Comparison of ENCODE assay signal across 12 cellular contexts in the genomic region with DNA sequence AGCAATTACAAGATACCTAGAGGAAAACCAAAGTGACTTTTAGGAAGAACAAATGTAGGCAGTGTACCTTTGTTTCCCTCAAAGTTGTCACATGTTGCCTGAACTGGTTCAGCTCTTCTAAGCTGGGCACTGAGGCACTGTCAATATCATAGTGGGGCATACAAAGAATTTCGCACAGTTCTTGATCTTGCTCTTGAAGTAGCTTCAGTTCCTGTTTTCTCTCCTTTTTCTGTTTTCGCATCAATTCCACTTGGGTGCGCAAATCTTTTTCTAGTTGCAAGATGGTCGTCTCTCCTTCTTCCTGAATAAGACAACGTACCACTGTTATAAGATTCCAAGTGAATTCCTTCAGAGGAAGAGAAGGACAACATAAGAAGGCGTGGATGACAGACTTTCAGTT. TPM values are rescaled to one million over a fixed set of nuclear protein-coding genes. Genes with fewer than 3 reads are reported as not detected.
DNase-seq lines count a peak whose midpoint lies in the region; ATAC-seq and TF ChIP-seq lines count a peak whose summit lies in the region.
"Had no signal": no experiment of that assay in that cellular context is flagged by ENCODE, and none has a peak within 500 bp of the region (broad histone marks: within the 10 kb centered on the region; RNA-seq: fewer than 3 reads in every experiment).

No MANE protein-coding gene starts in this region.

- ATAC-seq in activated CD8-positive, alpha-beta T cell treated with anti-CD3 and anti-CD28 coated beads, Interleukin-2, amount 10 ng/mL, durations not matched to agents 7 days and 5 days, result no peak
- no peak for ATAC-seq in activated CD8-positive, alpha-beta T cell treated with anti-CD3 and anti-CD28 coated beads for 36 hours
- peak; percentile 85 for ATAC-seq in GM21723 (IDR thresholded peaks at IDR 0.05; ENCODE audit: unreplicated experiment)
- peak; percentile 89 for ATAC-seq in HG03432 (IDR thresholded peaks at IDR 0.05; ENCODE audit: unreplicated experiment)
- peak; percentile 95 for ATAC-seq in stimulated activated naive B cell treated with anti-CD40 and anti-IgM and Interleukin-4, amounts not matched to agents 10 μg/mL and 1 μg/mL and 100 μg/mL, for 72 hours (replicated peaks)
- no peak for ATAC-seq in HG02970 (IDR thresholded peaks at IDR 0.05; ENCODE audit: low FRiP score, unreplicated experiment)
- ATAC-seq in gastrocnemius medialis, result no peak

- no peaks in the 10 kb centered on the region for H3K9me3 Mint-ChIP-seq in activated CD8-positive, alpha-beta T cell treated with anti-CD3 and anti-CD28 coated beads, Interleukin-2, amount 10 ng/mL, durations not matched to agents 7 days and 5 days (ENCODE audit: insufficient read depth)
- H3K9me3 Mint-ChIP-seq in activated CD8-positive, alpha-beta T cell treated with anti-CD3 and anti-CD28 coated beads for 36 hours, result no peaks in the 10 kb centered on the region
- no peaks in the 10 kb centered on the region for H3K9me3 Mint-ChIP-seq in stimulated activated naive B cell treated with anti-CD40 and anti-IgM and Interleukin-4, amounts not matched to agents 10 μg/mL and 1 μg/mL and 100 μg/mL, for 72 hours
- H3K9me3 Mint-ChIP-seq: brain, H9 had no signal

- in situ Hi-C loops in gastrocnemius medialis (cut with MboI; ENCODE audit: low sequenced_read_pairs in 4 of 4), result no loop called here

- intact Hi-C loops in activated CD8-positive, alpha-beta T cell treated with anti-CD3 and anti-CD28 coated beads for 36 hours (cut with micrococcal nuclease), result no loop called here
- intact Hi-C loops in gastrocnemius medialis (cut with DNase I; ENCODE audit: low total_unique reads), result no loop called here

- H3K4me1 Mint-ChIP-seq in activated CD8-positive, alpha-beta T cell treated with anti-CD3 and anti-CD28 coated beads, Interleukin-2, amount 10 ng/mL, durations not matched to agents 7 days and 5 days (ENCODE audit: low read depth), result peaks cover 22% of the 10 kb centered on the region
- H3K4me1 Mint-ChIP-seq in activated CD8-positive, alpha-beta T cell treated with anti-CD3 and anti-CD28 coated beads for 36 hours (ENCODE audit: low read depth), result no peaks in the 10 kb centered on the region
- peaks cover 16 to 31% of the 10 kb centered on the region in 2 donors for H3K4me1 Mint-ChIP-seq in stimulated activated naive B cell treated with anti-CD40 and anti-IgM and Interleukin-4, amounts not matched to agents 10 μg/mL and 1 μg/mL and 100 μg/mL, for 72 hours
- H3K4me1 Mint-ChIP-seq: brain, H9 had no signal

- no peak for TF ChIP-seq CTCF in activated CD8-positive, alpha-beta T cell treated with anti-CD3 and anti-CD28 coated beads for 36 hours (IDR thresholded peaks at IDR 0.05)
- no peak for TF ChIP-seq CTCF in gastrocnemius medialis (IDR thresholded peaks at IDR 0.05 in 4 of 5, conservative IDR thresholded peaks at IDR 0.05 in 1 of 5)

- H3K36me3 ChIP-seq in gastrocnemius medialis, result no peaks in the 10 kb centered on the region

- H3K27me3 Mint-ChIP-seq in activated CD8-positive, alpha-beta T cell treated with anti-CD3 and anti-CD28 coated beads, Interleukin-2, amount 10 ng/mL, durations not matched to agents 7 days and 5 days (ENCODE audit: low read depth), result no peaks in the 10 kb centered on the region
- H3K27me3 Mint-ChIP-seq in activated CD8-positive, alpha-beta T cell treated with anti-CD3 and anti-CD28 coated beads for 36 hours, result no peaks in the 10 kb centered on the region
- no peaks in the 10 kb centered on the region for H3K27me3 Mint-ChIP-seq in stimulated activated naive B cell treated with anti-CD40 and anti-IgM and Interleukin-4, amounts not matched to agents 10 μg/mL and 1 μg/mL and 100 μg/mL, for 72 hours
- H3K27me3 Mint-ChIP-seq: brain had no signal

- CTCF ChIA-PET in activated CD8-positive, alpha-beta T cell treated with anti-CD3 and anti-CD28 coated beads, Interleukin-2, amount 10 ng/mL, durations not matched to agents 7 days and 5 days (lab: Charles Lee), result interaction anchor here (1.2 to 3.5 kb wide), 3 partner anchors 25 to 79 kb away, joined by 3 to 16 read pairs (median 3); a partner anchor contains a TSS
- CTCF ChIA-PET in activated CD8-positive, alpha-beta T cell treated with anti-CD3 and anti-CD28 coated beads for 36 hours (lab: Charles Lee), result interaction anchor here (1.9 to 6.6 kb wide), 2 partner anchors 12 to 24 kb away, joined by 6 to 42 read pairs; no protein-coding TSS in a partner anchor

- no peak for TF ChIP-seq POLR2A in gastrocnemius medialis (IDR thresholded peaks at IDR 0.05)

- H3K27ac Mint-ChIP-seq in activated CD8-positive, alpha-beta T cell treated with anti-CD3 and anti-CD28 coated beads, Interleukin-2, amount 10 ng/mL, durations not matched to agents 7 days and 5 days, result peak overlapping the region; percentile 18
- no peak overlapping the region for H3K27ac Mint-ChIP-seq in activated CD8-positive, alpha-beta T cell treated with anti-CD3 and anti-CD28 coated beads for 36 hours
- H3K27ac Mint-ChIP-seq in stimulated activated naive B cell treated with anti-CD40 and anti-IgM and Interleukin-4, amounts not matched to agents 10 μg/mL and 1 μg/mL and 100 μg/mL, for 72 hours, result peak overlapping the region; percentile 38
- H3K27ac Mint-ChIP-seq: brain, H9 had no signal

- H3K27ac ChIP-seq in gastrocnemius medialis, result no peak overlapping the region

- no peaks in the 10 kb centered on the region for H3K4me1 ChIP-seq in gastrocnemius medialis

- POLR2A ChIA-PET in activated CD8-positive, alpha-beta T cell treated with anti-CD3 and anti-CD28 coated beads, Interleukin-2, amount 10 ng/mL, durations not matched to agents 7 days and 5 days (lab: Charles Lee), result no interaction called here
- POLR2A ChIA-PET in activated CD8-positive, alpha-beta T cell treated with anti-CD3 and anti-CD28 coated beads for 36 hours (lab: Charles Lee), result interaction anchor here (0.6 to 1.4 kb wide), 4 partner anchors 8 to 47 kb away, joined by 3 to 4 read pairs (median 3); no protein-coding TSS in a partner anchor

- no peak overlapping the region for H3K4me3 ChIP-seq in gastrocnemius medialis

- no peaks in the 10 kb centered on the region for H3K27me3 ChIP-seq in gastrocnemius medialis

- H3K36me3 Mint-ChIP-seq in activated CD8-positive, alpha-beta T cell treated with anti-CD3 and anti-CD28 coated beads, Interleukin-2, amount 10 ng/mL, durations not matched to agents 7 days and 5 days (ENCODE audit: low read depth), result peaks cover 74% of the 10 kb centered on the region
- H3K36me3 Mint-ChIP-seq in activated CD8-positive, alpha-beta T cell treated with anti-CD3 and anti-CD28 coated beads for 36 hours (ENCODE audit: low read depth), result peaks cover 65% of the 10 kb centered on the region
- peaks cover 13 to 24% of the 10 kb centered on the region in 2 donors for H3K36me3 Mint-ChIP-seq in stimulated activated naive B cell treated with anti-CD40 and anti-IgM and Interleukin-4, amounts not matched to agents 10 μg/mL and 1 μg/mL and 100 μg/mL, for 72 hours

- H3K4me3 Mint-ChIP-seq in activated CD8-positive, alpha-beta T cell treated with anti-CD3 and anti-CD28 coated beads, Interleukin-2, amount 10 ng/mL, durations not matched to agents 7 days and 5 days, result no peak overlapping the region
- H3K4me3 Mint-ChIP-seq in activated CD8-positive, alpha-beta T cell treated with anti-CD3 and anti-CD28 coated beads for 36 hours, result no peak overlapping the region
- peak overlapping the region; percentile 39 to 51 for H3K4me3 Mint-ChIP-seq in stimulated activated naive B cell treated with anti-CD40 and anti-IgM and Interleukin-4, amounts not matched to agents 10 μg/mL and 1 μg/mL and 100 μg/mL, for 72 hours
- H3K4me3 Mint-ChIP-seq: brain, H9 had no signal

- no peak for DNase-seq in activated CD8-positive, alpha-beta T cell treated with anti-CD3 and anti-CD28 coated beads, Interleukin-2, amount 10 ng/mL, durations not matched to agents 7 days and 5 days
- no peak for DNase-seq in activated CD8-positive, alpha-beta T cell treated with anti-CD3 and anti-CD28 coated beads for 36 hours
- peak; percentile 16 for DNase-seq in stimulated activated naive B cell treated with anti-CD40 and anti-IgM and Interleukin-4, amounts not matched to agents 10 μg/mL and 1 μg/mL and 100 μg/mL, for 72 hours
- DNase-seq in pons (ENCODE audit: low spot score) (no peak), gastrocnemius medialis (no peak)
- DNase-seq: erythroblast, H9, small intestine had no signal

- H3K9me3 ChIP-seq in gastrocnemius medialis, result no peaks in the 10 kb centered on the region

RNA-seq across cellular contexts. Expression of a gene that starts 12.7 kb away (rescaled TPM):
- 100 to 1,000 TPM; 180 to 189 TPM for total RNA-seq in activated CD8-positive, alpha-beta T cell treated with anti-CD3 and anti-CD28 coated beads, Interleukin-2, amount 10 ng/mL, durations not matched to agents 7 days and 5 days
- 10 to 100 TPM; 83.1 to 96.9 TPM for total RNA-seq in activated CD8-positive, alpha-beta T cell treated with anti-CD3 and anti-CD28 coated beads for 36 hours
- 1 to 10 TPM; 1.4 to 9.9 (median 4.9) TPM for total RNA-seq in gastrocnemius medialis

RNA-seq across cellular contexts. Expression of a gene that starts 27.0 kb away (rescaled TPM):
- 10 to 100 TPM; 30.1 to 31.9 TPM for total RNA-seq in activated CD8-positive, alpha-beta T cell treated with anti-CD3 and anti-CD28 coated beads, Interleukin-2, amount 10 ng/mL, durations not matched to agents 7 days and 5 days
- 10 to 100 TPM; 30.0 to 30.9 TPM for total RNA-seq in activated CD8-positive, alpha-beta T cell treated with anti-CD3 and anti-CD28 coated beads for 36 hours
- 1 to 10 TPM; 1.4 to 4.8 (median 4.4) TPM for total RNA-seq in gastrocnemius medialis

RNA-seq across cellular contexts. Expression of a gene that starts 40.7 kb away (rescaled TPM):
- total RNA-seq in activated CD8-positive, alpha-beta T cell treated with anti-CD3 and anti-CD28 coated beads, Interleukin-2, amount 10 ng/mL, durations not matched to agents 7 days and 5 days, result 10 to 100 TPM; 16.6 to 21.2 TPM
- 10 to 100 TPM; 22.2 to 22.9 TPM for total RNA-seq in activated CD8-positive, alpha-beta T cell treated with anti-CD3 and anti-CD28 coated beads for 36 hours
- 1 to 10 TPM; 3.3 to 7.7 (median 4.3) TPM for total RNA-seq in gastrocnemius medialis

RNA-seq across cellular contexts. Expression of a gene that starts 46.6 kb away (rescaled TPM):
- 10 to 100 TPM; 74.6 to 81.4 TPM for total RNA-seq in activated CD8-positive, alpha-beta T cell treated with anti-CD3 and anti-CD28 coated beads, Interleukin-2, amount 10 ng/mL, durations not matched to agents 7 days and 5 days
- total RNA-seq in activated CD8-positive, alpha-beta T cell treated with anti-CD3 and anti-CD28 coated beads for 36 hours, result 10 to 100 TPM; 65.0 to 66.8 TPM
- total RNA-seq in gastrocnemius medialis, result 1 to 10 TPM; 6.8 to 9.6 (median 7.6) TPM

RNA-seq across cellular contexts. Expression of a gene that starts 49.3 kb away (rescaled TPM):
- total RNA-seq in activated CD8-positive, alpha-beta T cell treated with anti-CD3 and anti-CD28 coated beads, Interleukin-2, amount 10 ng/mL, durations not matched to agents 7 days and 5 days, result 10 to 100 TPM; 23.8 to 26.9 TPM
- 10 to 100 TPM; 34.2 to 35.6 TPM for total RNA-seq in activated CD8-positive, alpha-beta T cell treated with anti-CD3 and anti-CD28 coated beads for 36 hours
- 10 to 100 TPM; 13.4 to 22.2 (median 17.2) TPM for total RNA-seq in gastrocnemius medialis

Comparison
In these comparisons a context has a peak if more than half of its experiments do, and no peak if none do; other contexts are left out.
1. ATAC-seq: peak in GM21723 (single experiment), HG03432 (single experiment) and stimulated activated naive B cell treated with anti-CD40 and anti-IgM and Interleukin-4, amounts not matched to agents 10 μg/mL and 1 μg/mL and 100 μg/mL, for 72 hours (2 of 2); none in activated CD8-positive, alpha-beta T cell treated with anti-CD3 and anti-CD28 coated beads, Interleukin-2, amount 10 ng/mL, durations not matched to agents 7 days and 5 days (single experiment), activated CD8-positive, alpha-beta T cell treated with anti-CD3 and anti-CD28 coated beads for 36 hours (single experiment), HG02970 (single experiment) and gastrocnemius medialis (0 of 2).
2. H3K4me3 Mint-ChIP-seq: peak in stimulated activated naive B cell treated with anti-CD40 and anti-IgM and Interleukin-4, amounts not matched to agents 10 μg/mL and 1 μg/mL and 100 μg/mL, for 72 hours (2 of 2); none in activated CD8-positive, alpha-beta T cell treated with anti-CD3 and anti-CD28 coated beads, Interleukin-2, amount 10 ng/mL, durations not matched to agents 7 days and 5 days (single experiment) and activated CD8-positive, alpha-beta T cell treated with anti-CD3 and anti-CD28 coated beads for 36 hours (single experiment).
3. RNA of a gene that starts 12.7 kb away (total RNA-seq): 180 to 189 TPM in activated CD8-positive, alpha-beta T cell treated with anti-CD3 and anti-CD28 coated beads, Interleukin-2, amount 10 ng/mL, durations not matched to agents 7 days and 5 days and 83.1 to 96.9 TPM in activated CD8-positive, alpha-beta T cell treated with anti-CD3 and anti-CD28 coated beads for 36 hours; 1.4 to 9.9 TPM in gastrocnemius medialis; every median in the first group is over 4 times any median in the second.
4. RNA of a gene that starts 27.0 kb away (total RNA-seq): 30.1 to 31.9 TPM in activated CD8-positive, alpha-beta T cell treated with anti-CD3 and anti-CD28 coated beads, Interleukin-2, amount 10 ng/mL, durations not matched to agents 7 days and 5 days and 30.0 to 30.9 TPM in activated CD8-positive, alpha-beta T cell treated with anti-CD3 and anti-CD28 coated beads for 36 hours; 1.4 to 4.8 TPM in gastrocnemius medialis; every median in the first group is over 4 times any median in the second.